ENCODE assay signal across 8 cellular contexts in genomic region chr11:122746050-122746478, GRCh38.
DNase-seq lines count a peak whose midpoint lies in the region; ATAC-seq lines count a peak whose summit lies in the region.

No MANE protein-coding gene starts in this region.

- WGBS in right cardiac atrium = 84% methylated on average over 13 of the region's 13 CpGs

- intact Hi-C loops in right cardiac atrium (cut with DNase I) = no loop called here

- H3K4me1 ChIP-seq in right cardiac atrium (ENCODE audit: control insufficient read depth, insufficient read depth, low read length) = peaks cover 6% of the 10 kb centered on the region

- no peaks in the 10 kb centered on the region for H3K9me3 ChIP-seq in right cardiac atrium (ENCODE audit: control insufficient read depth, low read length)

- H3K27me3 Mint-ChIP-seq in T-helper 2 cell treated with Interferon-gamma antibody and Interleukin-4, amounts not matched to agents 5 μg/mL and 100 μg/mL, for 36 hours (ENCODE audit: low read depth) = peaks cover 6% of the 10 kb centered on the region
- H3K27me3 Mint-ChIP-seq in immature natural killer cell (ENCODE audit: low read depth in 3 of 3) = peaks cover 0 to 4% (median 0%) of the 10 kb centered on the region in 3 donors

- H3K36me3 Mint-ChIP-seq in T-helper 2 cell treated with Interferon-gamma antibody and Interleukin-4, amounts not matched to agents 5 μg/mL and 100 μg/mL, for 36 hours (ENCODE audit: low read depth) = peaks cover 5% of the 10 kb centered on the region
- H3K36me3 Mint-ChIP-seq in immature natural killer cell = no peaks in the 10 kb centered on the region

- H3K4me1 Mint-ChIP-seq in T-helper 2 cell treated with Interferon-gamma antibody and Interleukin-4, amounts not matched to agents 5 μg/mL and 100 μg/mL, for 36 hours (ENCODE audit: low read depth) = peaks cover 53% of the 10 kb centered on the region
- H3K4me1 Mint-ChIP-seq in immature natural killer cell = peaks cover 14 to 30% of the 10 kb centered on the region in 2 donors

- DNase-seq in T-helper 2 cell treated with Interferon-gamma antibody and Interleukin-4, amounts not matched to agents 5 μg/mL and 100 μg/mL, for 36 hours (ENCODE audit: low spot score) = peak; percentile 83
- DNase-seq in immature natural killer cell (peak; percentile 68 to 69 (median 69)), NCI-H187 treated with DMSO at 0.1 percent for 48 hours (lab: John Stamatoyannopoulos, UW) (no peak), right cardiac atrium (no peak), iPS-NIHi7 (ENCODE audit: extremely low spot score) (no peak), NCI-H526 treated with DMSO at 0.1 percent for 48 hours (lab: John Stamatoyannopoulos, UW) (no peak)

- H3K27ac ChIP-seq in right cardiac atrium (ENCODE audit: low read length) = no peak overlapping the region

- peak overlapping the region; percentile 59 for H3K4me3 Mint-ChIP-seq in T-helper 2 cell treated with Interferon-gamma antibody and Interleukin-4, amounts not matched to agents 5 μg/mL and 100 μg/mL, for 36 hours
- peak overlapping the region in 4 of 5 donors; percentile 63 to 74 (median 68) for H3K4me3 Mint-ChIP-seq in immature natural killer cell

- ATAC-seq in GM19023 (IDR thresholded peaks at IDR 0.05; ENCODE audit: unreplicated experiment) = peak; percentile 65
- peak; percentile 70 for ATAC-seq in HG03025 (IDR thresholded peaks at IDR 0.05; ENCODE audit: low FRiP score, unreplicated experiment)
- no peak for ATAC-seq in right cardiac atrium

- no peaks in the 10 kb centered on the region for H3K9me3 Mint-ChIP-seq in T-helper 2 cell treated with Interferon-gamma antibody and Interleukin-4, amounts not matched to agents 5 μg/mL and 100 μg/mL, for 36 hours
- no peaks in the 10 kb centered on the region for H3K9me3 Mint-ChIP-seq in immature natural killer cell

- no peak overlapping the region for H3K27ac Mint-ChIP-seq in T-helper 2 cell treated with Interferon-gamma antibody and Interleukin-4, amounts not matched to agents 5 μg/mL and 100 μg/mL, for 36 hours
- H3K27ac Mint-ChIP-seq in immature natural killer cell = peak overlapping the region in 1 of 6 donors; percentile 94

- no peak overlapping the region for H3K4me3 ChIP-seq in right cardiac atrium (ENCODE audit: low read length)

- no peaks in the 10 kb centered on the region for H3K27me3 ChIP-seq in right cardiac atrium (ENCODE audit: control insufficient read depth, insufficient read depth)

Comparison
In these comparisons a context has a peak if more than half of its experiments do, and no peak if none do; other contexts are left out.
1. ATAC-seq: peak in GM19023 (single experiment) and HG03025 (single experiment); none in right cardiac atrium (0 of 2).
2. DNase-seq: peak in T-helper 2 cell treated with Interferon-gamma antibody and Interleukin-4, amounts not matched to agents 5 μg/mL and 100 μg/mL, for 36 hours (single experiment) and immature natural killer cell (3 of 3); none in NCI-H187 treated with DMSO at 0.1 percent for 48 hours (single experiment), right cardiac atrium (0 of 3), iPS-NIHi7 (single experiment) and NCI-H526 treated with DMSO at 0.1 percent for 48 hours (single experiment).